ENCODE assay signal across 10 cellular contexts in the genomic region with DNA sequence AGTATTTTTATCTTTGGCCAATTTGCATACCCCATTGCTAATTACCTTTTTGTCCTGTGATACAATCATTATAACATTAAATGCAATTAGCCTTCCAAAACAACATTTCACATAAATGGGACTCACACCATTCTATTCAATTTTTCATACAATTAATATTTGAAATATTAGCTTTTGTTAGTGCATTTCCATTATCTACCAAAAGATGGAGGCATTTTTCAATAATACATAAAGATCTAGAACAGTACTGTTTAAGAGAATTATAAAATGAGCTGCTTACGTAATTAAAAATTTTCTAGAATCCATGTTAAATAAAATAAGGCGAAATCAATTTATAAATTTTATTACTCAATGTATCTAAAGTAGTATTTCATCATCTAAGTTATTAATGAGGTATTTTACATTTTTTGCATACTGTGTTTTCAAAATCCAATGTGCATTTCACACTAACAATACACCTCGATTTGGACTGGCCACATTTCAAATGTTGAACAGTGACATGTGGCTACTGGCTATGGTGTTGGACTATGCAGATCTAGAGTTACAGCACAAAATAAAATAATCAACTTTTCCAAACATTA.
DNase-seq lines count a peak whose midpoint lies in the region; TF ChIP-seq lines count a peak whose summit lies in the region.
"Had no signal": no experiment of that assay in that cellular context is flagged by ENCODE, and none has a peak within 500 bp of the region (broad histone marks: within the 10 kb centered on the region; RNA-seq: fewer than 3 reads in every experiment).

No MANE protein-coding gene starts in this region.

- H3K4me3 ChIP-seq in left ventricle myocardium inferior (no peak overlapping the region), colonic mucosa (no peak overlapping the region)

- H3K27me3 ChIP-seq in left ventricle myocardium inferior (ENCODE audit: low read depth) (no peaks in the 10 kb centered on the region), colonic mucosa (no peaks in the 10 kb centered on the region)

- TF ChIP-seq CTCF in left ventricle myocardium inferior (IDR thresholded peaks at IDR 0.05; ENCODE audit: borderline replicate concordance) (peak; percentile 61), VCaP (conservative IDR thresholded peaks at IDR 0.05) (peak; percentile 69), colonic mucosa (IDR thresholded peaks at IDR 0.05) (no peak)

- peaks cover 21% of the 10 kb centered on the region for H3K4me1 ChIP-seq in left ventricle myocardium inferior
- no peaks in the 10 kb centered on the region for H3K4me1 ChIP-seq in colonic mucosa

- no peak overlapping the region for H3K9ac ChIP-seq in colonic mucosa (ENCODE audit: low read depth in 2 of 2, low read length in 2 of 2)

- DNase-seq in left ventricle myocardium inferior (no peak), cardiac septum (ENCODE audit: low spot score) (no peak), inferior parietal cortex (ENCODE audit: extremely low spot score) (peak; percentile 35), SHP77 (lab: John Stamatoyannopoulos, UW) (no peak), colonic mucosa (no peak)
- DNase-seq in stimulated activated CD4-positive, alpha-beta T cell treated with anti-CD3 and anti-CD28 coated beads, Interleukin-2, amount 100 ng/mL, for 24 hours: no peak
- no peak for DNase-seq in activated CD4-positive, alpha-beta T cell treated with anti-CD3 and anti-CD28 coated beads for 1 hour
- DNase-seq: activated naive CD4-positive, alpha-beta T cell treated with anti-CD3 and anti-CD28 coated beads, Interleukin-2, amount 10 ng/mL, durations not matched to agents 7 days and 5 days; T-helper 17 cell had no signal

- intact Hi-C loops in left ventricle myocardium inferior (cut with micrococcal nuclease) (no loop called here), cardiac septum (cut with DNase I) (loop anchor here (2.0 kb wide), 1 partner anchor 177 kb away; no protein-coding TSS in a partner anchor), colonic mucosa (cut with DNase I) (loop anchor here (10.0 kb wide), 2 partner anchors 57 to 187 kb away; no protein-coding TSS in a partner anchor)

- H3K27ac ChIP-seq in left ventricle myocardium inferior (replicated peaks): no peak overlapping the region
- peak overlapping the region; percentile 38 for H3K27ac ChIP-seq in VCaP
- no peak overlapping the region for H3K27ac ChIP-seq in colonic mucosa

- peaks cover 24% of the 10 kb centered on the region for H3K36me3 ChIP-seq in left ventricle myocardium inferior
- no peaks in the 10 kb centered on the region for H3K36me3 ChIP-seq in colonic mucosa

- H3K9me3 ChIP-seq in left ventricle myocardium inferior (replicated peaks) (no peaks in the 10 kb centered on the region), colonic mucosa (no peaks in the 10 kb centered on the region)
